1 cellular context compared by ENCODE assay signal in genomic region chr2:239369631-239370161, GRCh38.
TF ChIP-seq lines count a peak whose summit lies in the region.

No MANE protein-coding gene starts in this region.

TF ChIP-seq in GM12878, 131 proteins besides CTCF, POLR2A, EP300 and RAD21 (continued from another document):
- TF ChIP-seq, protein P1, sequence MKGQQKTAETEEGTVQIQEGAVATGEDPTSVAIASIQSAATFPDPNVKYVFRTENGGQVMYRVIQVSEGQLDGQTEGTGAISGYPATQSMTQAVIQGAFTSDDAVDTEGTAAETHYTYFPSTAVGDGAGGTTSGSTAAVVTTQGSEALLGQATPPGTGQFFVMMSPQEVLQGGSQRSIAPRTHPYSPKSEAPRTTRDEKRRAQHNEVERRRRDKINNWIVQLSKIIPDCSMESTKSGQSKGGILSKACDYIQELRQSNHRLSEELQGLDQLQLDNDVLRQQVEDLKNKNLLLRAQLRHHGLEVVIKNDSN (IDR thresholded peaks at IDR 0.05; ENCODE audit: borderline replicate concordance, extremely low read length, insufficient read depth, low read depth, low read length): no peak
- TF ChIP-seq TBL1XR1 (IDR thresholded peaks at IDR 0.05; ENCODE audit: low read depth, low read length): no peak; the same call in 1 of the 2 replicates
- no peak for TF ChIP-seq SIX5 (IDR thresholded peaks at IDR 0.05; ENCODE audit: low read depth, low read length, severe bottlenecking)
- TF ChIP-seq ZSCAN29 (IDR thresholded peaks at IDR 0.05): no peak
- peak; percentile 42; the same call in 1 of the 2 replicates for TF ChIP-seq MXI1 (IDR thresholded peaks at IDR 0.05; ENCODE audit: low read depth, low read length)
- TF ChIP-seq NFIC (IDR thresholded peaks at IDR 0.05; ENCODE audit: low read depth, low read length): peak; percentile 26; the same call in 1 of the 2 replicates
- TF ChIP-seq ETV6 (conservative IDR thresholded peaks at IDR 0.05 in 1 of 2, IDR thresholded peaks at IDR 0.05 in 1 of 2; ENCODE audit: borderline replicate concordance in 1 of 2, low read depth in 1 of 2): peak in 1 of 2 experiments; percentile 78; a peak in 1 of 4 replicates
- no peak for TF ChIP-seq RELA (IDR thresholded peaks at IDR 0.05; ENCODE audit: borderline replicate concordance, partially characterized antibody)
- TF ChIP-seq POU2F2 (IDR thresholded peaks at IDR 0.05; ENCODE audit: borderline replicate concordance, low read depth, low read length): peak; percentile 67; the same call in 1 of the 3 replicates
- TF ChIP-seq EED (IDR thresholded peaks at IDR 0.05; ENCODE audit: low read depth): peak; percentile 96
- TF ChIP-seq, protein P2, sequence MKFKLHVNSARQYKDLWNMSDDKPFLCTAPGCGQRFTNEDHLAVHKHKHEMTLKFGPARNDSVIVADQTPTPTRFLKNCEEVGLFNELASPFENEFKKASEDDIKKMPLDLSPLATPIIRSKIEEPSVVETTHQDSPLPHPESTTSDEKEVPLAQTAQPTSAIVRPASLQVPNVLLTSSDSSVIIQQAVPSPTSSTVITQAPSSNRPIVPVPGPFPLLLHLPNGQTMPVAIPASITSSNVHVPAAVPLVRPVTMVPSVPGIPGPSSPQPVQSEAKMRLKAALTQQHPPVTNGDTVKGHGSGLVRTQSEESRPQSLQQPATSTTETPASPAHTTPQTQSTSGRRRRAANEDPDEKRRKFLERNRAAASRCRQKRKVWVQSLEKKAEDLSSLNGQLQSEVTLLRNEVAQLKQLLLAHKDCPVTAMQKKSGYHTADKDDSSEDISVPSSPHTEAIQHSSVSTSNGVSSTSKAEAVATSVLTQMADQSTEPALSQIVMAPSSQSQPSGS (IDR thresholded peaks at IDR 0.05; ENCODE audit: low read length): 0 out of 2 replicates have a peak, but pooled peaks have one; percentile 43
- no peak for TF ChIP-seq LARP7 (IDR thresholded peaks at IDR 0.05)
- TF ChIP-seq EGR1 (IDR thresholded peaks at IDR 0.05; ENCODE audit: borderline replicate concordance in 1 of 2, low read depth in 2 of 2, low read length in 2 of 2): peak in 1 of 2 experiments; percentile 63; a peak in 2 of 3 replicates
- TF ChIP-seq IKZF2 (IDR thresholded peaks at IDR 0.05): peak; percentile 94
- TF ChIP-seq MTA2 (IDR thresholded peaks at IDR 0.05; ENCODE audit: low read depth): peak; percentile 65; the same call in 1 of the 2 replicates
- peak; percentile 92 for TF ChIP-seq ATF7 (IDR thresholded peaks at IDR 0.05; ENCODE audit: low read depth)
- TF ChIP-seq GABPA (IDR thresholded peaks at IDR 0.05; ENCODE audit: low read depth): 0 out of 2 replicates have a peak, but pooled peaks have one; percentile 25
- peak; percentile 25; the same call in 1 of the 2 replicates for TF ChIP-seq POLR2AphosphoS5 (IDR thresholded peaks at IDR 0.05; ENCODE audit: low read length)
- peak; percentile 61; the same call in 1 of the 2 replicates for TF ChIP-seq RUNX3 (IDR thresholded peaks at IDR 0.05; ENCODE audit: low read length)
